ENCODE assay signal across 8 cellular contexts in the genomic region with DNA sequence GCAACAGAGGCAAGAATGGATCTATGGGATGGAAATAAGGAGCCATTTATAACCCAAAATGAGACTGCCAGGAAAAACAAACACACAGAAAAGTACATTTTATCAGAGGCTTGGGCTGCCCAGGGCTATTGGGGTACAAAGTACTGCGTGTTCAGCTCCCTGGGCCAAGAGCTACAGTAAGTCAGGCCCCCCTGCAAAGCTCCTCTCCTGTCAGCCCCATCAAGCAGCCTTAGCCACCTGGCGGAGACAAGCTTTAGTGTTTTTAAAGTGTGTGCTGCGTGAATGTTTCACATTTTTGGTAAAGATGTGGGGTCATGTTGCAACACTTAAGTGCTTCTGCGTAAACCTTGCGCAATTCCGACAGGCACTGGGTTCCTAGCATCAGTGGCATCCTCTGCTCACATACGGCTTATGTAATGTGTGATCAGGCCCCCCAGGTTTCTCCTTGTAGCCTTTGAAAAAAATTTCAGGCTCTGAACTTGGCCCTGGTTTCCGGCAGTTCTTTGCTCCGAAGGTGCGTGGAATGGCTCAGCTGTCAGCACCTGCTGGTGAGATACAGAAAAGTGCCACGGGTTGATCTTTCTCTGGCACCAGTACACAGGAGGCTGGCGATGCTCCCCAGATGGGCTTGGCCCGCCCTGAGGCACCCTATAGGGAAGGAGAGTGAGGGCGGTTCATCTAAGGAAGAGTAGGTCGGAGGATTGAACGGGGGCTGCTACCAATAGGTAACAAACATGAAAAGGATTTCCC.
DNase-seq lines count a peak whose midpoint lies in the region; ATAC-seq and TF ChIP-seq lines count a peak whose summit lies in the region.

No MANE protein-coding gene starts in this region.

- H3K27me3 ChIP-seq in trophoblast cell (ENCODE audit: insufficient read depth, low read length): no peaks in the 10 kb centered on the region

- no peak overlapping the region for H4K91ac ChIP-seq in trophoblast cell (ENCODE audit: low read depth, low read length)

- TF ChIP-seq CTCF in fibroblast of mammary gland (conservative IDR thresholded peaks at IDR 0.05; ENCODE audit: control insufficient read depth, insufficient read depth, low read depth, low read length): peak; percentile 35

- no peak for ATAC-seq in GM21390 (IDR thresholded peaks at IDR 0.05; ENCODE audit: unreplicated experiment)
- no peak for ATAC-seq in HG03108 (IDR thresholded peaks at IDR 0.05; ENCODE audit: unreplicated experiment)

- H3K4ac ChIP-seq in trophoblast cell (ENCODE audit: low read depth, low read length): no peak overlapping the region

- H2AFZ ChIP-seq in trophoblast cell (ENCODE audit: insufficient read depth, low read length, poor library complexity): no peak overlapping the region

- H3K4me2 ChIP-seq in trophoblast cell (ENCODE audit: low read length): no peak overlapping the region

- peaks cover 7 to 9% of the 10 kb centered on the region in 2 experiments for H3K4me1 ChIP-seq in trophoblast cell (ENCODE audit: control insufficient read depth in 1 of 2, insufficient read depth in 2 of 2, low read length in 2 of 2)

- no peak overlapping the region for H3K14ac ChIP-seq in trophoblast cell (ENCODE audit: low read length)

- no peaks in the 10 kb centered on the region for H3K9me3 ChIP-seq in trophoblast cell (ENCODE audit: insufficient read depth, low read depth, low read length)

- H2BK5ac ChIP-seq in trophoblast cell (ENCODE audit: low read depth, low read length, poor library complexity): no peak overlapping the region

- no peak overlapping the region for H3K4me3 ChIP-seq in fibroblast of mammary gland (ENCODE audit: control insufficient read depth, low read depth, low read length)
- no peak overlapping the region for H3K4me3 ChIP-seq in trophoblast cell (ENCODE audit: low read depth, low read length)

- H3K27ac ChIP-seq in trophoblast cell (ENCODE audit: low read depth, low read length): no peak overlapping the region

- no peak overlapping the region for H2BK120ac ChIP-seq in trophoblast cell (ENCODE audit: insufficient read depth, low read length, poor library complexity)

- no peak overlapping the region for H4K12ac ChIP-seq in trophoblast cell (ENCODE audit: low read depth, low read length)

- no peak overlapping the region for H3K9ac ChIP-seq in trophoblast cell (ENCODE audit: low read length)

- H4K8ac ChIP-seq in trophoblast cell (ENCODE audit: low read depth, low read length): no peak overlapping the region

- no CpG with 5 or more reads among the region's 16 CpGs for WGBS in trophoblast cell (ENCODE audit: extremely low coverage, insufficient coverage, insufficient read length)

- no peaks in the 10 kb centered on the region for H3K36me3 ChIP-seq in trophoblast cell (ENCODE audit: control insufficient read depth in 1 of 2, insufficient read depth in 2 of 2, low read length in 2 of 2)

- H3K23ac ChIP-seq in trophoblast cell (ENCODE audit: low read length): no peak overlapping the region

- no peaks in the 10 kb centered on the region for H3K79me1 ChIP-seq in trophoblast cell (ENCODE audit: low read length)

- H2BK12ac ChIP-seq in trophoblast cell (ENCODE audit: low read length): no peak overlapping the region

- DNase-seq in ELF-1 (ENCODE audit: low read depth, low spot score) (peak; percentile 50), NCI-H774 (lab: John Stamatoyannopoulos, UW) (peak; percentile 92), fibroblast of mammary gland (ENCODE audit: low read depth) (peak; percentile 88), trophoblast cell (peak; percentile 88 to 99), NCI-H1048 (lab: John Stamatoyannopoulos, UW) (no peak)
- no peak for DNase-seq in stimulated activated CD4-positive, alpha-beta T cell treated with anti-CD3 and anti-CD28 coated beads, Interleukin-1b, Interleukin-23, amount 100 ng/mL, for 48 hours

- H2AK5ac ChIP-seq in trophoblast cell (ENCODE audit: low read length): no peak overlapping the region

- no peak overlapping the region for H3K18ac ChIP-seq in trophoblast cell (ENCODE audit: low read length)

- H3K79me2 ChIP-seq in trophoblast cell (ENCODE audit: control insufficient read depth, insufficient read depth, low read length, poor library complexity): no peaks in the 10 kb centered on the region

Comparison
In these comparisons a context has a peak if more than half of its experiments do, and no peak if none do; other contexts are left out.
1. DNase-seq: peak in ELF-1 (single experiment), NCI-H774 (single experiment), fibroblast of mammary gland (single experiment) and trophoblast cell (2 of 2); none in NCI-H1048 (single experiment) and stimulated activated CD4-positive, alpha-beta T cell treated with anti-CD3 and anti-CD28 coated beads, Interleukin-1b, Interleukin-23, amount 100 ng/mL, for 48 hours (single experiment).